ENCODE assay signal across 8 cellular contexts in the genomic region with DNA sequence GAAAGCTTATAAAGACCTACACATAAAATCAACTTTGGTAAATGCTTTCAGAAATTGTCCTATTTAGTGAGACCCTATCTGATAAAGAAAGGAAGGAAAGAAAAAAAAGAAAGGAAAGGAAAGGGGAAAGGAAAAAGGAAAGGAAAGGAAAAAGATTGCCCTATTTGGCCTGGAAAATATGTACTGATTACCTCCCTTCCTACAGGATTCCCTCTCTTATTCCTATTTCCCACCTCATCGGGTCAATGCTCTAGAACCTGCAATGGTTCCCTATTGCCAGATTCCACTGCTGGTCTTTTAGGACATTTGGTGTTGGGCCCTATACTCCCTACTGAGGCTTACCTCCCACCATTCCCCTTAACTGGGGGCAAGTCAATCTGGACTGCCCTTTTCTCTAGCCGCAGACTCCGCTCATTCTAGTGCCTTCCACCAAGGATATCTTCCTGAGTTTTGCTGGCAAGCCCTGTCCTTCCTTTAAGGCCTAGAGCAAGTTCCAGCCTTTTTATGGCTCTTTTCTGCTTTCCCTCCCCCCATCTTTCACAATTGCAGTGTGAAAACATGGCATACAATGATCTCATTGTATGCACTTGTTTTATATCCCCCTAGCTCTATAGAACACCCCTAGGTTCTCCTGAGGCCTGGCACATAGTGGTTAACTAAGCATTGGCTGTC. TPM values are rescaled to one million over a fixed set of nuclear protein-coding genes. Genes with fewer than 3 reads are reported as not detected.
A peak's percentile ranks its signal among the peaks of the same experiment; 100 is the strongest.
DNase-seq lines count a peak whose midpoint lies in the region; ATAC-seq and TF ChIP-seq lines count a peak whose summit lies in the region.

No MANE protein-coding gene starts in this region.

- peaks cover 20% of the 10 kb centered on the region for H3K36me3 Mint-ChIP-seq in CD4-positive, CD25-positive, alpha-beta regulatory T cell
- H3K36me3 Mint-ChIP-seq in central memory CD8-positive, alpha-beta T cell (ENCODE audit: insufficient read depth), result peaks cover 27% of the 10 kb centered on the region
- peaks cover 4% of the 10 kb centered on the region for H3K36me3 Mint-ChIP-seq in neural crest cell (ENCODE audit: low read depth)

- H2AFZ ChIP-seq in OCI-LY1 (ENCODE audit: low read length), result no peak overlapping the region

- 86 to 94% methylated on average over 3 of the region's 3 CpGs for WGBS in lower leg skin, 2 donors

- H3K27ac Mint-ChIP-seq in CD4-positive, CD25-positive, alpha-beta regulatory T cell, result peak overlapping the region; percentile 0 to 89 (median 76)
- peak overlapping the region; percentile 32 for H3K27ac Mint-ChIP-seq in central memory CD8-positive, alpha-beta T cell (ENCODE audit: low read depth)
- H3K27ac Mint-ChIP-seq in neural crest cell (ENCODE audit: unreplicated experiment), result peak overlapping the region; percentile 64

- peaks cover 7% of the 10 kb centered on the region for H3K36me3 ChIP-seq in CD4-positive, CD25-positive, alpha-beta regulatory T cell (ENCODE audit: control insufficient read depth, insufficient read depth, low read length)
- H3K36me3 ChIP-seq in OCI-LY1 (ENCODE audit: insufficient read depth, low read length), result peaks cover 25% of the 10 kb centered on the region

- H3K4me3 Mint-ChIP-seq in CD4-positive, CD25-positive, alpha-beta regulatory T cell, result peak overlapping the region; percentile 2 to 82 (median 14)
- H3K4me3 Mint-ChIP-seq in central memory CD8-positive, alpha-beta T cell, result no peak overlapping the region
- H3K4me3 Mint-ChIP-seq in neural crest cell, result peak overlapping the region; percentile 77

- H3K4me1 Mint-ChIP-seq in CD4-positive, CD25-positive, alpha-beta regulatory T cell, result peaks cover 17 to 42% (median 22%) of the 10 kb centered on the region in 4 donors
- H3K4me1 Mint-ChIP-seq in central memory CD8-positive, alpha-beta T cell, result peaks cover 42% of the 10 kb centered on the region
- H3K4me1 Mint-ChIP-seq in neural crest cell, result peaks cover 50% of the 10 kb centered on the region

- no peaks in the 10 kb centered on the region for H3K9me3 ChIP-seq in CD4-positive, CD25-positive, alpha-beta regulatory T cell (ENCODE audit: control insufficient read depth in 2 of 2, low read length in 2 of 2)
- H3K9me3 ChIP-seq in OCI-LY1 (ENCODE audit: low read length), result no peaks in the 10 kb centered on the region

- TF ChIP-seq CTCF in OCI-LY1 (IDR thresholded peaks at IDR 0.05; ENCODE audit: low read length) (no peak), neural crest cell (conservative IDR thresholded peaks at IDR 0.05) (no peak), lower leg skin (IDR thresholded peaks at IDR 0.05) (no peak)

- H3K79me2 ChIP-seq in OCI-LY1 (ENCODE audit: insufficient read depth, low read length), result no peaks in the 10 kb centered on the region

- no peak overlapping the region for H3K4me3 ChIP-seq in CD4-positive, CD25-positive, alpha-beta regulatory T cell (ENCODE audit: low read depth, low read length)
- H3K4me3 ChIP-seq in OCI-LY1 (ENCODE audit: low read depth, low read length, poor library complexity, severe bottlenecking) (no peak overlapping the region), lower leg skin (ENCODE audit: low read depth, poor library complexity, severe bottlenecking) (no peak overlapping the region)

- H3K9ac ChIP-seq in OCI-LY1 (ENCODE audit: low read length), result no peak overlapping the region

- no peaks in the 10 kb centered on the region for H3K9me3 Mint-ChIP-seq in CD4-positive, CD25-positive, alpha-beta regulatory T cell
- H3K9me3 Mint-ChIP-seq in central memory CD8-positive, alpha-beta T cell, result no peaks in the 10 kb centered on the region
- no peaks in the 10 kb centered on the region for H3K9me3 Mint-ChIP-seq in neural crest cell

- H3K9me2 ChIP-seq in OCI-LY1 (ENCODE audit: low read depth, low read length), result no peaks in the 10 kb centered on the region

- H4K20me1 ChIP-seq in OCI-LY1 (ENCODE audit: insufficient read depth, low read length), result no peaks in the 10 kb centered on the region

- TF ChIP-seq POLR2A in lower leg skin (IDR thresholded peaks at IDR 0.05), result no peak

- no peak overlapping the region for H3K4me2 ChIP-seq in OCI-LY1 (ENCODE audit: low read length)

- H3K4me1 ChIP-seq in CD4-positive, CD25-positive, alpha-beta regulatory T cell (ENCODE audit: control insufficient read depth, insufficient read depth, low read length, poor library complexity, severe bottlenecking), result peaks cover 28% of the 10 kb centered on the region
- H3K4me1 ChIP-seq in OCI-LY1 (ENCODE audit: insufficient read depth, low read length, severe bottlenecking), result peaks cover 19% of the 10 kb centered on the region

- H3K27me3 Mint-ChIP-seq in CD4-positive, CD25-positive, alpha-beta regulatory T cell, result no peaks in the 10 kb centered on the region
- H3K27me3 Mint-ChIP-seq in central memory CD8-positive, alpha-beta T cell, result no peaks in the 10 kb centered on the region
- H3K27me3 Mint-ChIP-seq in neural crest cell (ENCODE audit: low read depth), result no peaks in the 10 kb centered on the region

- no peaks in the 10 kb centered on the region for H3K27me3 ChIP-seq in CD4-positive, CD25-positive, alpha-beta regulatory T cell (ENCODE audit: control insufficient read depth, insufficient read depth, low read length)
- H3K27me3 ChIP-seq in OCI-LY1 (ENCODE audit: insufficient read depth, low read length), result no peaks in the 10 kb centered on the region

- intact Hi-C loops in lower leg skin (cut with DNase I; ENCODE audit: low total_unique reads), result loop anchor here (10.0 kb wide), 1 partner anchor 57 kb away; no protein-coding TSS in a partner anchor

- peaks cover 9% of the 10 kb centered on the region; the same call in 1 of the 2 replicates for H3F3A ChIP-seq in OCI-LY1 (ENCODE audit: insufficient read depth, low read length)

- no peak for DNase-seq in CD4-positive, CD25-positive, alpha-beta regulatory T cell
- no peak for DNase-seq in central memory CD8-positive, alpha-beta T cell (ENCODE audit: low spot score in 2 of 2)
- DNase-seq in neural crest cell (ENCODE audit: low read depth, low spot score) (no peak), lower leg skin (ENCODE audit: low spot score in 2 of 2) (no peak), NCI-H1092 treated with DMSO at 0.1 percent for 48 hours (lab: John Stamatoyannopoulos, UW) (no peak)
- DNase-seq in activated CD8-positive, alpha-beta memory T cell treated with anti-CD3 and anti-CD28 coated beads, Interleukin-2, amount 50 U/mL, for 48 hours, result no peak

- no peak for ATAC-seq in CD4-positive, CD25-positive, alpha-beta regulatory T cell (ENCODE audit: low read depth in 2 of 2)
- no peak for ATAC-seq in central memory CD8-positive, alpha-beta T cell (replicated peaks; ENCODE audit: extremely low read depth, poor library complexity, severe bottlenecking)
- no peak for ATAC-seq in HG03457 (IDR thresholded peaks at IDR 0.05; ENCODE audit: unreplicated experiment)

- H3K27ac ChIP-seq in CD4-positive, CD25-positive, alpha-beta regulatory T cell (ENCODE audit: insufficient read depth, low read length, poor library complexity, severe bottlenecking), result peak overlapping the region; percentile 8
- peak overlapping the region; percentile 92 for H3K27ac ChIP-seq in OCI-LY1 (ENCODE audit: low read depth, low read length, poor library complexity, severe bottlenecking)

RNA-seq across cellular contexts. Expression of a gene that starts 4.4 kb away (rescaled TPM):
- total RNA-seq in CD4-positive, CD25-positive, alpha-beta regulatory T cell, result 403 TPM
- 100 to 1,000 TPM in 1 of 4 donors, 10 to 100 TPM in 3; 62.1 to 123 (median 76.6) TPM for polyA plus RNA-seq in CD4-positive, CD25-positive, alpha-beta regulatory T cell
- 68.6 and 80.1 TPM in 2 replicates for total RNA-seq in neural crest cell
- 100 to 1,000 TPM; 274 to 929 (median 421) TPM for total RNA-seq in lower leg skin
